Comparison of ENCODE assay signal across 24 cellular contexts in the genomic region with DNA sequence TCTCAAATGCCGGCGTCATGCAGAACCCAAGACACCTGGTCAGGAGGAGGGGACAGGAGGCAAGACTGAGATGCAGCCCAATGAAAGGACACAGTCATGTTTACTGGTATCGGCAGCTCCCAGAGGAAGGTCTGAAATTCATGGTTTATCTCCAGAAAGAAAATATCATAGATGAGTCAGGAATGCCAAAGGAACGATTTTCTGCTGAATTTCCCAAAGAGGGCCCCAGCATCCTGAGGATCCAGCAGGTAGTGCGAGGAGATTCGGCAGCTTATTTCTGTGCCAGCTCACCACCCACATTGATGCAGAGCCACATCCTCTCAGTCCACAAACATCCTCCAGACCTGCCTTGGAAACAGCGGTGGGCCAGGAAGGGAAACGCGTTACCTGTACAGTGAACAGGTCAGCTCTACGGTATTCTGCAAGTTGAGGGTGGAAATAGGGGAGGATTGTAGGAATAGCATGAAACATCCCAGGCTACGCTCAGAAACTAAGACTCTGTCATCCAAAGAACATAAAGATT.
DNase-seq lines count a peak whose midpoint lies in the region; ATAC-seq, FAIRE-seq and TF ChIP-seq lines count a peak whose summit lies in the region.
"Had no signal": no experiment of that assay in that cellular context is flagged by ENCODE, and none has a peak within 500 bp of the region (broad histone marks: within the 10 kb centered on the region; RNA-seq: fewer than 3 reads in every experiment).

No MANE protein-coding gene starts in this region.

- H4K91ac ChIP-seq in H1 (replicated peaks; ENCODE audit: insufficient read length, low read length): no peak overlapping the region

- no peak overlapping the region for H3K18ac ChIP-seq in H1 (ENCODE audit: extremely low read depth, low read length)

- no peak overlapping the region for H3K4ac ChIP-seq in H1 (replicated peaks; ENCODE audit: insufficient read length, low read depth, low read length)

- H3K4me3 ChIP-seq in CD8-positive, alpha-beta memory T cell (ENCODE audit: low read length): no peak overlapping the region
- no peak overlapping the region for H3K4me3 ChIP-seq in H1 (ENCODE audit: extremely low read depth in 1 of 4, insufficient read depth in 2 of 4, low read depth in 3 of 4, low read length in 4 of 4)
- H3K4me3 ChIP-seq: adrenal gland, HAP-1 had no signal

- no peak overlapping the region for H4K8ac ChIP-seq in H1 (ENCODE audit: extremely low read depth, insufficient read depth, low read length)

- ATAC-seq in activated CD8-positive, alpha-beta memory T cell treated with anti-CD3 and anti-CD28 coated beads, Interleukin-2, amount 10 ng/mL, durations not matched to agents 7 days and 5 days: no peak

- H3K4me2 ChIP-seq in H1 (ENCODE audit: insufficient read depth in 1 of 2, low read depth in 2 of 2, low read length in 2 of 2): no peak overlapping the region

- TF ChIP-seq CTCF in H1 (IDR thresholded peaks at IDR 0.05; ENCODE audit: control extremely low read depth in 1 of 3, insufficient read depth in 1 of 3, low read depth in 1 of 3, low read length in 3 of 3): no peak

- no peaks in the 10 kb centered on the region; the same call in 1 of the 2 replicates for H3K23me2 ChIP-seq in H1 (ENCODE audit: low read depth, low read length)

- H4K20me1 ChIP-seq in H1 (replicated peaks in 1 of 2; ENCODE audit: control insufficient read depth in 1 of 2, insufficient read depth in 2 of 2, low read length in 2 of 2): no peaks in the 10 kb centered on the region

- no peak overlapping the region for H2BK12ac ChIP-seq in H1 (ENCODE audit: low read depth, low read length)

- H2AK5ac ChIP-seq in H1 (ENCODE audit: low read depth, low read length): no peak overlapping the region

- intact Hi-C loops in activated T-helper 1 cell treated with anti-CD3 and anti-CD28 coated beads, Interleukin-12 subunit alpha, Interleukin-12 subunit beta, Interleukin-2, Interleukin-4 antibody, amounts not matched to agents 30 ng/mL and 10 ng/mL and 1 ng/mL, durations not matched to agents 14 hours and 24 hours and 36 hours (cut with micrococcal nuclease): no loop called here

- DNase-seq in activated CD8-positive, alpha-beta memory T cell treated with anti-CD3 and anti-CD28 coated beads, Interleukin-2, amount 10 ng/mL, durations not matched to agents 7 days and 5 days: no peak
- no peak for DNase-seq in activated CD8-positive, alpha-beta memory T cell treated with anti-CD3 and anti-CD28 coated beads for 24 hours
- DNase-seq in CD8-positive, alpha-beta memory T cell: no peak
- no peak for DNase-seq in activated T-helper 1 cell treated with anti-CD3 and anti-CD28 coated beads, Interleukin-12 subunit alpha, Interleukin-12 subunit beta, Interleukin-2, Interleukin-4 antibody, amounts not matched to agents 30 ng/mL and 10 ng/mL and 1 ng/mL, durations not matched to agents 14 hours and 24 hours and 36 hours (ENCODE audit: low spot score)
- DNase-seq in H1 (ENCODE audit: low read depth in 1 of 2, low spot score in 2 of 2) (no peak), HT-29 (ENCODE audit: low spot score) (no peak), NCI-H1048 (lab: John Stamatoyannopoulos, UW) (no peak)
- no peak for DNase-seq in stimulated activated CD4-positive, alpha-beta T cell treated with anti-CD3 and anti-CD28 coated beads, Interleukin-1b, Interleukin-23, amount 100 ng/mL, for 48 hours
- DNase-seq: activated CD4-positive, alpha-beta T cell treated with anti-CD3 and anti-CD28 coated beads for 4 hours; adrenal gland; BE2C; brain microvascular endothelial cell; effector CD8-positive, alpha-beta T cell; foreskin fibroblast; Karpas-422; mesenchymal stem cell; NCI-H1092; NCI-H187; NCI-H69; stimulated activated CD8-positive, alpha-beta memory T cell treated with anti-CD3 and anti-CD28 coated beads, Interleukin-4, amount 100 ng/mL, for 48 hours had no signal

- H3K36me3 ChIP-seq in CD8-positive, alpha-beta memory T cell (ENCODE audit: insufficient read depth, low read length): no peaks in the 10 kb centered on the region
- no peaks in the 10 kb centered on the region for H3K36me3 ChIP-seq in H1 (ENCODE audit: control insufficient read depth in 2 of 4, insufficient read depth in 4 of 4, low read length in 3 of 4)
- H3K36me3 ChIP-seq: adrenal gland, BE2C, brain microvascular endothelial cell, HAP-1 had no signal

- no peak overlapping the region for H3K23ac ChIP-seq in H1 (ENCODE audit: insufficient read length)

- no peak for TF ChIP-seq EP300 in H1 (IDR thresholded peaks at IDR 0.05; ENCODE audit: borderline replicate concordance in 1 of 2, low read depth in 2 of 2, low read length in 2 of 2)

- no peak for TF ChIP-seq RAD21 in H1 (IDR thresholded peaks at IDR 0.05 in 1 of 2, conservative IDR thresholded peaks at IDR 0.05 in 1 of 2; ENCODE audit: low read depth in 2 of 2, low read length in 2 of 2)

- CTCF ChIA-PET in activated CD8-positive, alpha-beta memory T cell treated with anti-CD3 and anti-CD28 coated beads, Interleukin-2, amount 10 ng/mL, durations not matched to agents 7 days and 5 days (lab: Charles Lee): interaction anchor here (0.8 to 0.9 kb wide), 2 partner anchors 82 to 171 kb away, joined by 3 read pairs; no protein-coding TSS in a partner anchor
- CTCF ChIA-PET in CD8-positive, alpha-beta memory T cell (lab: Charles Lee): interaction anchor here (0.9 kb wide), 1 partner anchor 12 kb away, joined by 3 read pairs; no protein-coding TSS in a partner anchor
- CTCF ChIA-PET in H1 (lab: Charles Lee; ENCODE audit: partially characterized antibody): interaction anchor here (0.6 to 2.2 kb wide), 12 partner anchors 10 to 271 kb away, joined by 3 to 16 read pairs (median 4); no protein-coding TSS in a partner anchor

- H3K79me2 ChIP-seq in H1 (ENCODE audit: control insufficient read depth in 1 of 2, insufficient read depth in 2 of 2, low read length in 2 of 2): no peaks in the 10 kb centered on the region

- peak overlapping the region; percentile 62 for H3K4me3 Mint-ChIP-seq in activated CD8-positive, alpha-beta memory T cell treated with anti-CD3 and anti-CD28 coated beads, Interleukin-2, amount 10 ng/mL, durations not matched to agents 7 days and 5 days
- peak overlapping the region; percentile 71 to 88 (median 80) for H3K4me3 Mint-ChIP-seq in CD8-positive, alpha-beta memory T cell
- peak overlapping the region; percentile 77 for H3K4me3 Mint-ChIP-seq in activated T-helper 1 cell treated with anti-CD3 and anti-CD28 coated beads, Interleukin-12 subunit alpha, Interleukin-12 subunit beta, Interleukin-2, Interleukin-4 antibody, amounts not matched to agents 30 ng/mL and 10 ng/mL and 1 ng/mL, durations not matched to agents 14 hours and 24 hours and 36 hours

- H3K9me3 ChIP-seq in CD8-positive, alpha-beta memory T cell (ENCODE audit: low read length): no peaks in the 10 kb centered on the region
- no peaks in the 10 kb centered on the region for H3K9me3 ChIP-seq in H1 (ENCODE audit: insufficient read depth in 2 of 2, low read depth in 1 of 2, low read length in 1 of 2)
- H3K9me3 ChIP-seq: adrenal gland, BE2C, HAP-1 had no signal

- no peak overlapping the region for H2BK15ac ChIP-seq in H1 (ENCODE audit: low read length)

- H3K27ac Mint-ChIP-seq in activated CD8-positive, alpha-beta memory T cell treated with anti-CD3 and anti-CD28 coated beads, Interleukin-2, amount 10 ng/mL, durations not matched to agents 7 days and 5 days: peak overlapping the region; percentile 80
- H3K27ac Mint-ChIP-seq in CD8-positive, alpha-beta memory T cell: peak overlapping the region; percentile 56 to 91 (median 76)
- H3K27ac Mint-ChIP-seq in activated T-helper 1 cell treated with anti-CD3 and anti-CD28 coated beads, Interleukin-12 subunit alpha, Interleukin-12 subunit beta, Interleukin-2, Interleukin-4 antibody, amounts not matched to agents 30 ng/mL and 10 ng/mL and 1 ng/mL, durations not matched to agents 14 hours and 24 hours and 36 hours: peak overlapping the region; percentile 71

- H3K79me1 ChIP-seq in H1 (ENCODE audit: low read depth, low read length): no peaks in the 10 kb centered on the region

- no peak overlapping the region for H3K9ac ChIP-seq in H1 (replicated peaks in 1 of 4; ENCODE audit: extremely low read depth in 1 of 4, low read depth in 3 of 4, low read length in 3 of 4)

- TF ChIP-seq POLR2A in H1 (IDR thresholded peaks at IDR 0.05; ENCODE audit: control extremely low read depth in 1 of 2, low read depth in 2 of 2, low read length in 2 of 2): no peak

- no peak overlapping the region for H2BK5ac ChIP-seq in H1 (ENCODE audit: low read depth, low read length)

- no peaks in the 10 kb centered on the region for H3K27me3 ChIP-seq in CD8-positive, alpha-beta memory T cell (ENCODE audit: insufficient read depth, low read length, poor library complexity, severe bottlenecking)
- no peaks in the 10 kb centered on the region for H3K27me3 ChIP-seq in H1 (replicated peaks in 1 of 4; ENCODE audit: control insufficient read depth in 3 of 4, extremely low read depth in 1 of 4, insufficient read depth in 3 of 4, low read length in 3 of 4)
- H3K27me3 ChIP-seq: adrenal gland, BE2C, brain microvascular endothelial cell had no signal

- H4K5ac ChIP-seq in H1 (ENCODE audit: insufficient read length, low read depth, low read length): no peak overlapping the region

- H3K14ac ChIP-seq in H1 (ENCODE audit: insufficient read length): no peak overlapping the region

- POLR2A ChIA-PET in CD8-positive, alpha-beta memory T cell (lab: Charles Lee): interaction anchor here (0.5 to 2.4 kb wide), 4 partner anchors 173 to 195 kb away, joined by 4 to 13 read pairs (median 4); no protein-coding TSS in a partner anchor
- POLR2A ChIA-PET in H1 (lab: Charles Lee; ENCODE audit: partially characterized antibody): no interaction called here

- peaks cover 15% of the 10 kb centered on the region for H3K4me1 Mint-ChIP-seq in activated CD8-positive, alpha-beta memory T cell treated with anti-CD3 and anti-CD28 coated beads, Interleukin-2, amount 10 ng/mL, durations not matched to agents 7 days and 5 days
- peaks cover 0 to 10% (median 9%) of the 10 kb centered on the region in 3 donors for H3K4me1 Mint-ChIP-seq in CD8-positive, alpha-beta memory T cell
- H3K4me1 Mint-ChIP-seq in activated T-helper 1 cell treated with anti-CD3 and anti-CD28 coated beads, Interleukin-12 subunit alpha, Interleukin-12 subunit beta, Interleukin-2, Interleukin-4 antibody, amounts not matched to agents 30 ng/mL and 10 ng/mL and 1 ng/mL, durations not matched to agents 14 hours and 24 hours and 36 hours (ENCODE audit: low read depth): peaks cover 4% of the 10 kb centered on the region

- H3K27me3 Mint-ChIP-seq in activated CD8-positive, alpha-beta memory T cell treated with anti-CD3 and anti-CD28 coated beads, Interleukin-2, amount 10 ng/mL, durations not matched to agents 7 days and 5 days: peaks cover 15% of the 10 kb centered on the region
- H3K27me3 Mint-ChIP-seq in CD8-positive, alpha-beta memory T cell: peaks cover 0 to 1% of the 10 kb centered on the region in 2 donors
- peaks cover 13% of the 10 kb centered on the region for H3K27me3 Mint-ChIP-seq in activated T-helper 1 cell treated with anti-CD3 and anti-CD28 coated beads, Interleukin-12 subunit alpha, Interleukin-12 subunit beta, Interleukin-2, Interleukin-4 antibody, amounts not matched to agents 30 ng/mL and 10 ng/mL and 1 ng/mL, durations not matched to agents 14 hours and 24 hours and 36 hours (ENCODE audit: insufficient read depth)

- no peak overlapping the region for H3K27ac ChIP-seq in CD8-positive, alpha-beta memory T cell (ENCODE audit: low read depth, low read length)
- no peak overlapping the region for H3K27ac ChIP-seq in H1 (ENCODE audit: low read depth, low read length)
- H3K27ac ChIP-seq: adrenal gland, brain microvascular endothelial cell had no signal

- H3K36me3 Mint-ChIP-seq in activated CD8-positive, alpha-beta memory T cell treated with anti-CD3 and anti-CD28 coated beads, Interleukin-2, amount 10 ng/mL, durations not matched to agents 7 days and 5 days: no peaks in the 10 kb centered on the region
- peaks cover 0 to 8% (median 0%) of the 10 kb centered on the region in 3 donors for H3K36me3 Mint-ChIP-seq in CD8-positive, alpha-beta memory T cell
- H3K36me3 Mint-ChIP-seq in activated T-helper 1 cell treated with anti-CD3 and anti-CD28 coated beads, Interleukin-12 subunit alpha, Interleukin-12 subunit beta, Interleukin-2, Interleukin-4 antibody, amounts not matched to agents 30 ng/mL and 10 ng/mL and 1 ng/mL, durations not matched to agents 14 hours and 24 hours and 36 hours (ENCODE audit: low read depth): no peaks in the 10 kb centered on the region

- H3K56ac ChIP-seq in H1 (replicated peaks; ENCODE audit: insufficient read length, low read depth, low read length): no peak overlapping the region

- peak overlapping the region; percentile 70 for H2AFZ ChIP-seq in H1 (ENCODE audit: low read length)

- H2BK20ac ChIP-seq in H1 (ENCODE audit: low read length): no peak overlapping the region

- H3K4me1 ChIP-seq in CD8-positive, alpha-beta memory T cell (ENCODE audit: insufficient read depth, low read length): no peaks in the 10 kb centered on the region
- peaks cover 0 to 2% (median 1%) of the 10 kb centered on the region in 4 experiments; a peak in 2 of 7 replicates for H3K4me1 ChIP-seq in H1 (replicated peaks in 1 of 4; ENCODE audit: control insufficient read depth in 3 of 4, insufficient read depth in 4 of 4, low read length in 3 of 4)
- H3K4me1 ChIP-seq: BE2C, HAP-1 had no signal

- H2BK120ac ChIP-seq in H1 (replicated peaks; ENCODE audit: low read depth, low read length): no peak overlapping the region

- FAIRE-seq in H1 (lab: Jason Lieb, UNC): no peak
- FAIRE-seq: colon, GM12892, RCC 7860 had no signal

- no peaks in the 10 kb centered on the region for H3K9me3 Mint-ChIP-seq in activated CD8-positive, alpha-beta memory T cell treated with anti-CD3 and anti-CD28 coated beads, Interleukin-2, amount 10 ng/mL, durations not matched to agents 7 days and 5 days (ENCODE audit: low read depth)
- H3K9me3 Mint-ChIP-seq in CD8-positive, alpha-beta memory T cell: no peaks in the 10 kb centered on the region
- no peaks in the 10 kb centered on the region for H3K9me3 Mint-ChIP-seq in activated T-helper 1 cell treated with anti-CD3 and anti-CD28 coated beads, Interleukin-12 subunit alpha, Interleukin-12 subunit beta, Interleukin-2, Interleukin-4 antibody, amounts not matched to agents 30 ng/mL and 10 ng/mL and 1 ng/mL, durations not matched to agents 14 hours and 24 hours and 36 hours

- WGBS in H1 (ENCODE audit: extremely low coverage in 1 of 2, insufficient coverage in 1 of 2, insufficient read length in 1 of 2, insufficient replicate concordance in 2 of 2, low coverage in 1 of 2, low lambda C conversion rate in 2 of 2, missing lambda C conversion rate in 1 of 2), 2 experiments: 92% methylated on average over 11 of the region's 11 CpGs; no CpG with 5 or more reads in 1 of the 2 experiments
